8 cellular contexts compared by ENCODE assay signal in the genomic region with DNA sequence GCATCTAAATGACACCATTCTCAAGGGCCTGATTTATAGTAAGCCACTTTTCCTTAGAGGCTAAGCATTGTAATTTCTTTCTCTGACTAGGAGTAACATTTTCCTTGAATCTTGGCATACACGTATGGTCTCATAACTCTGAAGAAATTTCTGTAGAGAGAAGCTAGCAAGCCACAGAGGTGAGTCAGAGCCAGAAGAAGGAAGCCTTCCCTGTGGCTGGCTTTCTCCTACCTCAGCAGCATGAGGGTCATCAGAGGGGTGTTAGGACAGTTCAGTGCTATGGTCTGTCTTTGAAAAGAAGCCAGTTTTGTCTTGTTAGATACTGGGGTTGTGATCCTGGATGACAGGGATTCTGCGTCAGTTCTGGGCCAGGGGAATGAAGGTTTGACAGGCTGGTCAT. TPM values are rescaled to one million over a fixed set of nuclear protein-coding genes. Genes with fewer than 3 reads are reported as not detected.
A peak's percentile ranks its signal among the peaks of the same experiment; 100 is the strongest.
DNase-seq lines count a peak whose midpoint lies in the region; ATAC-seq lines count a peak whose summit lies in the region.
"Had no signal": no experiment of that assay in that cellular context is flagged by ENCODE, and none has a peak within 500 bp of the region (broad histone marks: within the 10 kb centered on the region; RNA-seq: fewer than 3 reads in every experiment).

No MANE protein-coding gene starts in this region.

- no peaks in the 10 kb centered on the region for H3K36me3 ChIP-seq in GM23248 (ENCODE audit: low read depth)
- peaks cover 3% of the 10 kb centered on the region; the same call in 1 of the 2 replicates for H3K36me3 ChIP-seq in SJSA1
- H3K36me3 ChIP-seq in skeletal muscle satellite cell (ENCODE audit: insufficient read depth, low read length): no peaks in the 10 kb centered on the region

- H3K9me3 ChIP-seq in GM23248 (ENCODE audit: low read depth): no peaks in the 10 kb centered on the region
- H3K9me3 ChIP-seq in SJSA1 (replicated peaks): peaks cover 3% of the 10 kb centered on the region; the same call in 1 of the 2 replicates
- H3K9me3 ChIP-seq in skeletal muscle satellite cell (replicated peaks; ENCODE audit: low read length): no peaks in the 10 kb centered on the region

- H4K20me1 ChIP-seq in GM23248 (ENCODE audit: insufficient read depth): no peaks in the 10 kb centered on the region

- H3K4me3 ChIP-seq in GM23248 (peak overlapping the region; percentile 86; the same call in 1 of the 2 replicates), SJSA1 (no peak overlapping the region), skeletal muscle satellite cell (ENCODE audit: low read length) (no peak overlapping the region)

- H3K27me3 ChIP-seq in GM23248 (replicated peaks; ENCODE audit: insufficient read depth) (no peaks in the 10 kb centered on the region), SJSA1 (replicated peaks) (no peaks in the 10 kb centered on the region), skeletal muscle satellite cell (ENCODE audit: control insufficient read depth, insufficient read depth, low read length) (no peaks in the 10 kb centered on the region)

- H3K27ac ChIP-seq in GM23248 (peak overlapping the region; percentile 84), SJSA1 (peak overlapping the region; percentile 30; the same call in 1 of the 2 replicates), epithelial cell of prostate (peak overlapping the region; percentile 71)

- H3K4me1 ChIP-seq in GM23248 (ENCODE audit: insufficient read depth) (peaks cover 60% of the 10 kb centered on the region), SJSA1 (replicated peaks) (peaks cover 50% of the 10 kb centered on the region), skeletal muscle satellite cell (ENCODE audit: control insufficient read depth, insufficient read depth, low read length) (peaks cover 47% of the 10 kb centered on the region)

- peak overlapping the region; percentile 82 for H3K4me2 ChIP-seq in GM23248 (ENCODE audit: unreplicated experiment)
- peak overlapping the region; percentile 16 for H3K4me2 ChIP-seq in skeletal muscle satellite cell (ENCODE audit: low read length)

- no peak for ATAC-seq in GM18870 (IDR thresholded peaks at IDR 0.05; ENCODE audit: unreplicated experiment)

- H3F3A ChIP-seq in GM23248 (ENCODE audit: insufficient read depth): peaks cover 66% of the 10 kb centered on the region

- no peaks in the 10 kb centered on the region for H3K9me2 ChIP-seq in GM23248 (ENCODE audit: insufficient read depth)

- H3K79me2 ChIP-seq in GM23248 (ENCODE audit: insufficient read depth): peaks cover 63% of the 10 kb centered on the region

- peak overlapping the region; percentile 50 for H3K9ac ChIP-seq in GM23248
- H3K9ac ChIP-seq in skeletal muscle satellite cell (ENCODE audit: low read depth, low read length): no peak overlapping the region

- in situ Hi-C loops in GM23248 (cut with MboI): no loop called here

- 5 to 14% methylated on average over 2 of the region's 2 CpGs for WGBS in GM23248 (ENCODE audit: low coverage in 1 of 2, low lambda C conversion rate in 2 of 2, missing lambda C conversion rate in 2 of 2), 2 experiments

- H2AFZ ChIP-seq in GM23248: no peak overlapping the region

- DNase-seq in GM23248 (peak; percentile 97), SJSA1 (ENCODE audit: low read depth in 1 of 2, low spot score in 2 of 2) (peak; percentile 53 to 65), epithelial cell of prostate (ENCODE audit: low read depth, low spot score) (peak; percentile 40), putamen (ENCODE audit: low spot score) (no peak), NCI-H82 treated with DMSO at 0.1 percent for 48 hours (lab: John Stamatoyannopoulos, UW; ENCODE audit: unreplicated experiment) (no peak)
- DNase-seq: activated B cell treated with CpG ODN at 0.5 μM for 24 hours had no signal

RNA-seq across cellular contexts. Expression of a gene that starts 3.2 kb away (rescaled TPM):
- 26.7 and 31.2 TPM in 2 replicates for total RNA-seq in GM23248 (2014; rRNA removed; shearing (Covaris generic))
- 7.1 and 8.5 TPM in 2 replicates for polyA plus RNA-seq in GM23248 (2016; fragmentation: Nextera tagmentation; extraction: Ambion mirVana)
- total RNA-seq in SJSA1 (2014; rRNA removed; shearing (Covaris generic)): 6.4 and 10.2 TPM in 2 replicates
- total RNA-seq in skeletal muscle satellite cell (2012; rRNA removed): 9.0 and 11.4 TPM in 2 replicates

RNA-seq across cellular contexts. Expression of a gene that starts 35.8 kb away (rescaled TPM):
- 18.5 and 22.9 TPM in 2 replicates for total RNA-seq in GM23248 (2014; rRNA removed; shearing (Covaris generic))
- 29.7 and 33.4 TPM in 2 replicates for polyA plus RNA-seq in GM23248 (2016; fragmentation: Nextera tagmentation; extraction: Ambion mirVana)
- 31.5 and 73.3 TPM in 2 replicates for total RNA-seq in SJSA1 (2014; rRNA removed; shearing (Covaris generic))
- 17.7 and 19.7 TPM in 2 replicates for total RNA-seq in skeletal muscle satellite cell (2012; rRNA removed)

Comparison
In these comparisons a context has a peak if more than half of its experiments do, and no peak if none do; other contexts are left out.
1. DNase-seq: peak in GM23248 (single experiment), SJSA1 (2 of 2) and epithelial cell of prostate (single experiment); none in putamen (single experiment) and NCI-H82 treated with DMSO at 0.1 percent for 48 hours (single experiment).
2. H3K27ac ChIP-seq: peak in every context shown above with its lines; median percentile 84 in GM23248; 71 in epithelial cell of prostate; 30 in SJSA1.